In the genomic region with DNA sequence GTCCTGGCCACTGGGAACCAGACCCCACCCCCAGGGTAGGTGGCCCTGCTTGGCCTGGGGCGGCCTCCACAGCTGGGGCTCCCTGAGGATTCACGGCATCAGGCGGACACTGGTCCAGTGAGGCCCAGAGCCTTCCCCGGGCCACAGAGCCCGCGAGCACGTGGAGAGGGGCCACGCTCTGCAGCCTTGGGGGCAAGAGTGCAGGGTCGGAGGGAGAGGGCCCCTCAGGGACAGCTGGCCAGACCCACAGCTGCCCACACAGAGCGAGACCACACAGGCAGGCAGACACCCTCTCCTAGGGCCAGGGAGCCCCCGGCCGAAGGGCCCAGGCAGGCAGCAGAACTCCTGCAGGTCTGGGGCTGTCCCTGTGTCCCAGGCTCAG, we compare ENCODE assay signal across 22 cellular contexts. TPM values are rescaled to one million over a fixed set of nuclear protein-coding genes. Genes with fewer than 3 reads are reported as not detected.
A peak's percentile ranks its signal among the peaks of the same experiment; 100 is the strongest.
DNase-seq lines count a peak whose midpoint lies in the region; ATAC-seq, FAIRE-seq and TF ChIP-seq lines count a peak whose summit lies in the region.
"Had no signal": no experiment of that assay in that cellular context is flagged by ENCODE, and none has a peak within 500 bp of the region (broad histone marks: within the 10 kb centered on the region; RNA-seq: fewer than 3 reads in every experiment).

No MANE protein-coding gene starts in this region.

- H2BK12ac ChIP-seq in neuronal stem cell (ENCODE audit: low read length) = peak overlapping the region; percentile 58

- TF ChIP-seq POLR2A in HepG2 (IDR thresholded peaks at IDR 0.05; ENCODE audit: insufficient read depth in 1 of 2, low read depth in 2 of 2, low read length in 2 of 2) = no peak
- no peak for TF ChIP-seq POLR2A in right lobe of liver (IDR thresholded peaks at IDR 0.05)
- TF ChIP-seq POLR2A in adrenal gland (IDR thresholded peaks at IDR 0.05) = no peak
- TF ChIP-seq POLR2A in erythroblast (IDR thresholded peaks at IDR 0.05; ENCODE audit: low read length) = no peak

- H2AK5ac ChIP-seq in neuronal stem cell (ENCODE audit: low read depth, low read length) = peak overlapping the region; percentile 79

- peak overlapping the region; percentile 14 for H3K14ac ChIP-seq in neuronal stem cell (ENCODE audit: low read length)

- H3K79me2 ChIP-seq in HepG2 (ENCODE audit: insufficient read depth, low read length) = no peaks in the 10 kb centered on the region

- POLR2A ChIA-PET in HepG2 (lab: Yijun Ruan, JAX) = no interaction called here

- H3K36me3 ChIP-seq in HepG2 (replicated peaks in 1 of 2; ENCODE audit: control insufficient read depth in 1 of 2, insufficient read depth in 2 of 2, low read length in 2 of 2) (no peaks in the 10 kb centered on the region), right lobe of liver (no peaks in the 10 kb centered on the region), adrenal gland (replicated peaks in 1 of 2) (no peaks in the 10 kb centered on the region), neuronal stem cell (replicated peaks in 1 of 2; ENCODE audit: control insufficient read depth in 2 of 2, insufficient read depth in 2 of 2, low read length in 2 of 2) (no peaks in the 10 kb centered on the region)

- H3K4me1 ChIP-seq in HepG2 (ENCODE audit: insufficient read depth, low read length) (peaks cover 33% of the 10 kb centered on the region), right lobe of liver (no peaks in the 10 kb centered on the region), adrenal gland (replicated peaks in 1 of 2) (peaks cover 34 to 40% of the 10 kb centered on the region in 2 donors), neuronal stem cell (ENCODE audit: control insufficient read depth in 2 of 2, insufficient read depth in 1 of 2, low read depth in 1 of 2, low read length in 2 of 2) (peaks cover 13 to 39% of the 10 kb centered on the region in 2 donors)

- H3K18ac ChIP-seq in neuronal stem cell (ENCODE audit: low read length) = peak overlapping the region; percentile 57

- TF ChIP-seq RAD21 in HepG2 (CRISPR knock-in tag; IDR thresholded peaks at IDR 0.05) = no peak

- H3K9me3 ChIP-seq in HepG2 (ENCODE audit: low read length) (no peaks in the 10 kb centered on the region), right lobe of liver (no peaks in the 10 kb centered on the region), adrenal gland (replicated peaks in 1 of 3) (no peaks in the 10 kb centered on the region), neuronal stem cell (replicated peaks in 1 of 2; ENCODE audit: control insufficient read depth in 2 of 2, insufficient read depth in 1 of 2, low read depth in 1 of 2, low read length in 2 of 2) (peaks cover 0 to 3% of the 10 kb centered on the region in 2 donors)
- H3K9me3 ChIP-seq: A549 had no signal

- CTCF ChIA-PET in HepG2 (lab: Yijun Ruan, JAX; ENCODE audit: low intra/inter-chr PET ratio, low total read pairs) = no interaction called here

- 20% methylated on average over 1 of the region's 12 CpGs for WGBS in HepG2 (ENCODE audit: low lambda C conversion rate)
- WGBS in right lobe of liver (ENCODE audit: insufficient coverage, low coverage, low lambda C conversion rate, missing lambda C conversion rate) = 100% methylated on average over 4 of the region's 12 CpGs
- WGBS in adrenal gland, 4 donors = 40 to 64% (median 54%) methylated on average over 1 to 12 of the region's 12 CpGs
- no CpG with 5 or more reads among the region's 12 CpGs for WGBS in neuronal stem cell (ENCODE audit: extremely low coverage in 2 of 2, insufficient read length in 2 of 2, insufficient replicate concordance in 1 of 2), 2 donors

- intact Hi-C loops in HepG2 (cut with micrococcal nuclease; ENCODE audit: unreplicated experiment) (no loop called here), right lobe of liver (cut with DNase I) (no loop called here), adrenal gland (cut with DNase I) (no loop called here)

- no peak overlapping the region for H3K27ac ChIP-seq in HepG2 (ENCODE audit: extremely low read length, insufficient read depth, low read length)
- H3K27ac ChIP-seq in right lobe of liver = no peak overlapping the region
- H3K27ac ChIP-seq in adrenal gland = peak overlapping the region; percentile 90 to 97 (median 94)
- H3K27ac ChIP-seq in neuronal stem cell (replicated peaks; ENCODE audit: low read length) = no peak overlapping the region
- H3K27ac ChIP-seq: 22Rv1, A549 had no signal

- H2BK5ac ChIP-seq in neuronal stem cell (ENCODE audit: low read length) = peak overlapping the region; percentile 82

- TF ChIP-seq EP300 in HepG2 (IDR thresholded peaks at IDR 0.05; ENCODE audit: low read depth in 2 of 2, low read length in 2 of 2) = no peak
- TF ChIP-seq EP300 in HepG2 (CRISPR knock-in tag; IDR thresholded peaks at IDR 0.05; ENCODE audit: borderline replicate concordance) = no peak

- DNase-seq in HepG2 (ENCODE audit: low spot score) (no peak), right lobe of liver (no peak), adrenal gland (no peak), neuronal stem cell (ENCODE audit: low spot score) (no peak), RCC 7860 (ENCODE audit: low spot score) (no peak), erythroblast (lab: John Stamatoyannopoulos, UW) (no peak), AG20443 (ENCODE audit: low spot score) (no peak)
- DNase-seq: C1 segment of cervical spinal cord; CD4-positive, CD25-positive, alpha-beta regulatory T cell; CD8-positive, alpha-beta memory T cell; COR-L47; DMS 273 treated with DMSO at 0.1 percent for 48 hours; DMS53; DND-41; H7 had no signal

- no peak overlapping the region for H3K9ac ChIP-seq in HepG2 (ENCODE audit: insufficient read depth, low read depth, low read length)
- no peak overlapping the region for H3K9ac ChIP-seq in neuronal stem cell (ENCODE audit: low read depth, low read length, poor library complexity)

- ATAC-seq in HepG2 = peak; percentile 15
- ATAC-seq in right lobe of liver = no peak
- ATAC-seq: HCT116 had no signal

- H3K23ac ChIP-seq in neuronal stem cell (ENCODE audit: low read depth, low read length, poor library complexity) = no peak overlapping the region

- H3K4me3 ChIP-seq in HepG2 (replicated peaks in 1 of 3; ENCODE audit: insufficient read depth in 1 of 3, low read depth in 2 of 3, low read length in 3 of 3) (no peak overlapping the region), right lobe of liver (no peak overlapping the region), adrenal gland (peak overlapping the region in 1 of 4 donors; percentile 58), neuronal stem cell (ENCODE audit: low read length in 2 of 2) (no peak overlapping the region)
- H3K4me3 ChIP-seq: A549, GM23338 had no signal

- H2BK120ac ChIP-seq in neuronal stem cell (ENCODE audit: low read depth, low read length) = peak overlapping the region; percentile 96

- TF ChIP-seq CTCF in HepG2 (CRISPR knock-in tag; IDR thresholded peaks at IDR 0.05) (no peak), right lobe of liver (IDR thresholded peaks at IDR 0.05) (no peak), adrenal gland (IDR thresholded peaks at IDR 0.05) (no peak)

- H4K91ac ChIP-seq in neuronal stem cell (ENCODE audit: low read depth, low read length, poor library complexity) = no peak overlapping the region

- peaks cover 4% of the 10 kb centered on the region for H3K79me1 ChIP-seq in neuronal stem cell (ENCODE audit: low read depth, low read length)

- FAIRE-seq in HepG2 (lab: Jason Lieb, UNC) = no peak
- no peak for FAIRE-seq in RCC 7860 (lab: Jason Lieb, UNC)
- FAIRE-seq: A549, G401.6, GM12891, GM19239 had no signal

- H2BK15ac ChIP-seq in neuronal stem cell (ENCODE audit: low read length) = peak overlapping the region; percentile 99

- in situ Hi-C loops in HepG2 (cut with HindIII; ENCODE audit: extremely low pct_ligation_motif_present, low pct_unique_long_range_greater_than_20kb) = no loop called here

- no peak overlapping the region for H4K8ac ChIP-seq in neuronal stem cell (ENCODE audit: low read depth, low read length)

- H2AFZ ChIP-seq in HepG2 (ENCODE audit: low read length) = no peak overlapping the region
- peak overlapping the region; percentile 75 for H2AFZ ChIP-seq in neuronal stem cell (ENCODE audit: low read length)

- H3K27me3 ChIP-seq in HepG2 (ENCODE audit: control insufficient read depth in 1 of 2, insufficient read depth in 2 of 2, low read length in 2 of 2) = peaks cover 22 to 65% of the 10 kb centered on the region in 2 experiments
- H3K27me3 ChIP-seq in right lobe of liver = peaks cover 0 to 5% of the 10 kb centered on the region in 2 donors
- H3K27me3 ChIP-seq in adrenal gland = no peaks in the 10 kb centered on the region
- H3K27me3 ChIP-seq in neuronal stem cell (ENCODE audit: control insufficient read depth in 3 of 3, insufficient read depth in 3 of 3, low read depth in 1 of 3, low read length in 3 of 3) = peaks cover 0 to 32% (median 0%) of the 10 kb centered on the region in 3 experiments

- no TSS peak for BruUV-seq in HepG2 (replicated peaks; lab: Mats Ljungman, UMichigan)

- H3K4me2 ChIP-seq in HepG2 (ENCODE audit: low read depth, low read length) = no peak overlapping the region; the same call in 1 of the 2 replicates
- no peak overlapping the region for H3K4me2 ChIP-seq in neuronal stem cell (ENCODE audit: insufficient read depth, low read length, poor library complexity, severe bottlenecking)
- H3K4me2 ChIP-seq: A549, GM23338 had no signal

- H3K4ac ChIP-seq in neuronal stem cell (ENCODE audit: low read length) = no peak overlapping the region

- no peaks in the 10 kb centered on the region for H4K20me1 ChIP-seq in HepG2 (ENCODE audit: insufficient read depth, low read length)

RNA-seq across cellular contexts. Expression of a gene that starts 10.7 kb away (rescaled TPM):
- total RNA-seq in HepG2 (2016; rRNA removed; fragmentation: Illumina TruSeq; extraction: Trizol) = not detected in 2 replicates
- not detected in 2 replicates for total RNA-seq in HepG2 (2016; cell fraction: cytosol; rRNA removed; fragmentation: Illumina TruSeq; extraction: Trizol; ENCODE audit: low read depth)
- total RNA-seq in HepG2 (2016; cell fraction: insoluble cytoplasmic fraction; rRNA removed; fragmentation: Illumina TruSeq; extraction: Trizol) = not detected in 2 replicates
- total RNA-seq in HepG2 (2016; cell fraction: membrane; rRNA removed; fragmentation: Illumina TruSeq; extraction: Trizol) = not detected in 2 replicates
- total RNA-seq in HepG2 (2016; cell fraction: nucleus; rRNA removed; fragmentation: Illumina TruSeq; extraction: Trizol) = not detected in 2 replicates
- not detected in 2 replicates for polyA plus RNA-seq in HepG2 (2011; rRNA removed)
- polyA plus RNA-seq in HepG2 (2011; cell fraction: cytosol; rRNA removed) = not detected in 2 replicates
- not detected in 2 replicates for polyA plus RNA-seq in HepG2 (2011; cell fraction: nucleus; rRNA removed)
- polyA plus RNA-seq in HepG2 (2012) = not detected in 2 replicates
- polyA plus RNA-seq in HepG2 (2016; cell fraction: cytosol; fragmentation: Illumina TruSeq; extraction: Trizol; ENCODE audit: low read depth) = not detected in 2 replicates
- not detected in 2 replicates for polyA plus RNA-seq in HepG2 (2016; cell fraction: insoluble cytoplasmic fraction; fragmentation: Illumina TruSeq; extraction: Trizol; ENCODE audit: low read depth)
- polyA plus RNA-seq in HepG2 (2016; cell fraction: membrane; fragmentation: Illumina TruSeq; extraction: Trizol; ENCODE audit: low read depth) = not detected in 2 replicates
- polyA plus RNA-seq in HepG2 (2016; cell fraction: nucleus; fragmentation: Illumina TruSeq; extraction: Trizol; ENCODE audit: insufficient read depth, low read depth) = not detected in 2 replicates
- not detected in 2 replicates for polyA minus RNA-seq in HepG2 (2011; rRNA and poly(A)+ RNA removed; ENCODE audit: low replicate concordance)
- not detected in 2 replicates for polyA minus RNA-seq in HepG2 (2011; cell fraction: cytosol; rRNA and poly(A)+ RNA removed)
- polyA minus RNA-seq in HepG2 (2011; cell fraction: nucleus; rRNA and poly(A)+ RNA removed) = not detected in 2 replicates
- total RNA-seq in right lobe of liver = under 1 TPM; 0.09 to 0.38 (median 0.19) TPM
- 1 to 10 TPM in 6 of 8 donors, under 1 TPM in 2; 0.24 to 3.0 (median 1.4) TPM for total RNA-seq in adrenal gland
- 1 to 10 TPM in 2 of 3 donors, under 1 TPM in 1; 0.26 to 4.4 (median 1.7) TPM for polyA plus RNA-seq in adrenal gland
- 0.42 TPM for polyA plus RNA-seq in neuronal stem cell (2013, experiment 1 of 2)
- 0.35 TPM for polyA plus RNA-seq in neuronal stem cell (2013, experiment 2 of 2)
- total RNA-seq: CD4-positive, CD25-positive, alpha-beta regulatory T cell; CD8-positive, alpha-beta memory T cell had no signal
- polyA plus RNA-seq: A549; CD4-positive, CD25-positive, alpha-beta regulatory T cell; CD8-positive, alpha-beta memory T cell had no signal

RNA-seq across cellular contexts. Expression of a gene that starts 18.3 kb away (rescaled TPM):
- not detected in 2 replicates for total RNA-seq in HepG2 (2016; rRNA removed; fragmentation: Illumina TruSeq; extraction: Trizol)
- not detected in 2 replicates for total RNA-seq in HepG2 (2016; cell fraction: cytosol; rRNA removed; fragmentation: Illumina TruSeq; extraction: Trizol; ENCODE audit: low read depth)
- total RNA-seq in HepG2 (2016; cell fraction: insoluble cytoplasmic fraction; rRNA removed; fragmentation: Illumina TruSeq; extraction: Trizol) = not detected in 2 replicates
- not detected in 2 replicates for total RNA-seq in HepG2 (2016; cell fraction: membrane; rRNA removed; fragmentation: Illumina TruSeq; extraction: Trizol)
- not detected in 2 replicates for total RNA-seq in HepG2 (2016; cell fraction: nucleus; rRNA removed; fragmentation: Illumina TruSeq; extraction: Trizol)
- not detected in 2 replicates for polyA plus RNA-seq in HepG2 (2011; rRNA removed)
- polyA plus RNA-seq in HepG2 (2011; cell fraction: cytosol; rRNA removed) = not detected in 2 replicates
- polyA plus RNA-seq in HepG2 (2011; cell fraction: nucleus; rRNA removed) = not detected in 2 replicates
- not detected in 2 replicates for polyA plus RNA-seq in HepG2 (2012)
- not detected in 2 replicates for polyA plus RNA-seq in HepG2 (2016; cell fraction: cytosol; fragmentation: Illumina TruSeq; extraction: Trizol; ENCODE audit: low read depth)
- not detected in 2 replicates for polyA plus RNA-seq in HepG2 (2016; cell fraction: insoluble cytoplasmic fraction; fragmentation: Illumina TruSeq; extraction: Trizol; ENCODE audit: low read depth)
- not detected in 2 replicates for polyA plus RNA-seq in HepG2 (2016; cell fraction: membrane; fragmentation: Illumina TruSeq; extraction: Trizol; ENCODE audit: low read depth)
- not detected in 2 replicates for polyA plus RNA-seq in HepG2 (2016; cell fraction: nucleus; fragmentation: Illumina TruSeq; extraction: Trizol; ENCODE audit: insufficient read depth, low read depth)
- polyA minus RNA-seq in HepG2 (2011; rRNA and poly(A)+ RNA removed; ENCODE audit: low replicate concordance) = not detected in 2 replicates
- polyA minus RNA-seq in HepG2 (2011; cell fraction: cytosol; rRNA and poly(A)+ RNA removed) = not detected in 2 replicates
- not detected in 2 replicates for polyA minus RNA-seq in HepG2 (2011; cell fraction: nucleus; rRNA and poly(A)+ RNA removed)
- total RNA-seq in right lobe of liver = not detected
- under 1 TPM in 1 of 8 donors, not detected in 7; 0.19 TPM for total RNA-seq in adrenal gland
- polyA plus RNA-seq in adrenal gland = under 1 TPM in 1 of 3 donors, not detected in 2; 0.24 TPM
- 0.35 TPM for polyA plus RNA-seq in neuronal stem cell (2013, experiment 1 of 2)
- polyA plus RNA-seq in neuronal stem cell (2013, experiment 2 of 2) = 0.33 TPM
- total RNA-seq: CD4-positive, CD25-positive, alpha-beta regulatory T cell; CD8-positive, alpha-beta memory T cell had no signal
- polyA plus RNA-seq: A549; CD4-positive, CD25-positive, alpha-beta regulatory T cell; CD8-positive, alpha-beta memory T cell had no signal

RNA-seq across cellular contexts. Expression of a gene that starts 28.3 kb away (rescaled TPM):
- 0.07 and 0.93 TPM in 2 replicates for total RNA-seq in HepG2 (2016; rRNA removed; fragmentation: Illumina TruSeq; extraction: Trizol)
- total RNA-seq in HepG2 (2016; cell fraction: cytosol; rRNA removed; fragmentation: Illumina TruSeq; extraction: Trizol; ENCODE audit: low read depth) = not detected in 2 replicates
- 0.37 TPM in 1 of 2 replicates, not detected in the other for total RNA-seq in HepG2 (2016; cell fraction: insoluble cytoplasmic fraction; rRNA removed; fragmentation: Illumina TruSeq; extraction: Trizol)
- total RNA-seq in HepG2 (2016; cell fraction: membrane; rRNA removed; fragmentation: Illumina TruSeq; extraction: Trizol) = 0.06 TPM in 1 of 2 replicates, not detected in the other
- 0.34 and 0.50 TPM in 2 replicates for total RNA-seq in HepG2 (2016; cell fraction: nucleus; rRNA removed; fragmentation: Illumina TruSeq; extraction: Trizol)
- polyA plus RNA-seq in HepG2 (2011; rRNA removed) = 0.24 and 0.65 TPM in 2 replicates
- 0.04 and 0.11 TPM in 2 replicates for polyA plus RNA-seq in HepG2 (2011; cell fraction: cytosol; rRNA removed)
- polyA plus RNA-seq in HepG2 (2011; cell fraction: nucleus; rRNA removed) = 4.2 and 6.4 TPM in 2 replicates
- 0.08 and 0.77 TPM in 2 replicates for polyA plus RNA-seq in HepG2 (2012)
- not detected in 2 replicates for polyA plus RNA-seq in HepG2 (2016; cell fraction: cytosol; fragmentation: Illumina TruSeq; extraction: Trizol; ENCODE audit: low read depth)
- polyA plus RNA-seq in HepG2 (2016; cell fraction: insoluble cytoplasmic fraction; fragmentation: Illumina TruSeq; extraction: Trizol; ENCODE audit: low read depth) = not detected in 2 replicates
- 0.06 TPM in 1 of 2 replicates, not detected in the other for polyA plus RNA-seq in HepG2 (2016; cell fraction: membrane; fragmentation: Illumina TruSeq; extraction: Trizol; ENCODE audit: low read depth)
- polyA plus RNA-seq in HepG2 (2016; cell fraction: nucleus; fragmentation: Illumina TruSeq; extraction: Trizol; ENCODE audit: insufficient read depth, low read depth) = 0.60 and 0.63 TPM in 2 replicates
- 0.06 and 2.8 TPM in 2 replicates for polyA minus RNA-seq in HepG2 (2011; rRNA and poly(A)+ RNA removed; ENCODE audit: low replicate concordance)
- polyA minus RNA-seq in HepG2 (2011; cell fraction: cytosol; rRNA and poly(A)+ RNA removed) = not detected in 2 replicates
- 1.6 and 1.7 TPM in 2 replicates for polyA minus RNA-seq in HepG2 (2011; cell fraction: nucleus; rRNA and poly(A)+ RNA removed)
- 1 to 10 TPM; 2.6 to 8.8 (median 5.2) TPM for total RNA-seq in right lobe of liver
- 1 to 10 TPM; 1.8 to 5.3 (median 3.8) TPM for total RNA-seq in adrenal gland
- 1 to 10 TPM in 2 of 3 donors, under 1 TPM in 1; 0.66 to 7.7 (median 5.2) TPM for polyA plus RNA-seq in adrenal gland
- polyA plus RNA-seq in neuronal stem cell (2013, experiment 1 of 2) = 1.1 TPM
- polyA plus RNA-seq in neuronal stem cell (2013, experiment 2 of 2) = 1.3 TPM

Comparison
In these comparisons a context has a peak if more than half of its experiments do, and no peak if none do; other contexts are left out.
1. H3K27ac ChIP-seq: peak in adrenal gland (5 of 5); none in HepG2 (single experiment), right lobe of liver (0 of 3) and neuronal stem cell (single experiment).